9 cellular contexts compared by ENCODE assay signal in the genomic region with DNA sequence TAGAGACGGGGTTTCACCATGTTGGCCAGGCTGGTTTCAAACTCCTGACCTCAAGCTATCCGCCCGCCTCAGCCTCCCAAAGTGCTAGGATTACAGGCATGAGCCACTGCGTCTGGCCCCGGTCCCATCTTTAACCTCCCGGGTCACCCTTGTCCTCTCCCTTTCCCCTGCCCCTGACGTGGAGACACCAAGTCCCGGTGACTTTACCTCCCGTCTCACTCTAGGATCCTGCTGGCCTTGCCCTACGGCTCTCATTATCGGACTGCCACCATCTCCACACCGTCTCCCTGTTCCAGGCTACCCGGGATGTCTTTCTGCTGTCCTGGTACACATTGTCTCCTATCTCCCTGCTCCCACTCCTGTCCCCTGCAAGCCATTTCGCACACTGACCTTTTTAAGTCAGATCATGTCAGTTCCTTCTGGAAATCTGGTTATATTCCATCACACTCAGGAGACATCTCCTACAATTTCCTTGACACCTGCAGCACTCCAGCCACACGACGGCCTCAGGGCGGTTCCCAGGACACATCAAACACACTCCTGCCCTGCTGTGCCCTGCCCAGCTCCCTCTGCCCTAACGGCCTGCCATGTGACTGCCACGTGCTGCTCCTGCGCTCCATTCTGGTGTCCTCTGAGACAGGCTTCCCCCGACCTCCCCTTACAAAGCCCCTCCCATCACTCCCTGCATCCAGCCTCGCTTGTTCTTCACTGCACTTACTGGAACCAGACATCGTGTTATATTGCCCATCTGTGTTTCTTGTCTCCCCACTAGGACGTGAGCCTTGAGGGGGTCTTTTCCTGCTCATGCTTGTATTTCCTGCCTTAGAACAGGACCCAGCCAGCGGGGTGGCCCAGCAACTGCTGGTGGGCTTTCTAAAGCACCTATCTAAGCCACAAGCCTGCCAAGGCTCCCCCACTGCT. TPM values are rescaled to one million over a fixed set of nuclear protein-coding genes. Genes with fewer than 3 reads are reported as not detected.
A peak's percentile ranks its signal among the peaks of the same experiment; 100 is the strongest.
DNase-seq lines count a peak whose midpoint lies in the region; ATAC-seq and TF ChIP-seq lines count a peak whose summit lies in the region.
"Had no signal": no experiment of that assay in that cellular context is flagged by ENCODE, and none has a peak within 500 bp of the region (broad histone marks: within the 10 kb centered on the region; RNA-seq: fewer than 3 reads in every experiment).

No MANE protein-coding gene starts in this region.

- DNase-seq in HUDEP-2 (lab: John Stamatoyannopoulos, UW; ENCODE audit: unreplicated experiment in 76 of 76) (peak in 74 of 76 experiments; percentile 15 to 91 (median 76)), colonic mucosa (peak; percentile 64), DMS79 treated with DMSO at 0.1 percent for 48 hours (lab: John Stamatoyannopoulos, UW) (no peak), MV-4-11 (lab: John Stamatoyannopoulos, UW) (no peak), GM10266 (ENCODE audit: extremely low spot score) (no peak)
- no peak for DNase-seq in natural killer cell treated with Interleukin-12 subunit alpha and Interleukin-12 subunit beta and Interleukin-15 and Interleukin-18, amount 100 ng/mL, for 72 hours (ENCODE audit: low spot score)
- DNase-seq: amniotic stem cell had no signal

- intact Hi-C loops in colonic mucosa (cut with DNase I), result no loop called here

- peak overlapping the region; percentile 46 to 67 (median 54) for H3K4me3 ChIP-seq in BLaER1 treated with 17β-estradiol and CSF1 and Interleukin-3, amounts not matched to agents 10 nM and 100 nM
- H3K4me3 ChIP-seq in colonic mucosa, result peak overlapping the region; percentile 5

- H3K4me2 ChIP-seq in BLaER1 treated with 17β-estradiol and CSF1 and Interleukin-3, amounts not matched to agents 10 nM and 100 nM, result peak overlapping the region; percentile 78 to 88 (median 82)

- H3K27ac Mint-ChIP-seq in natural killer cell treated with Interleukin-12 subunit alpha and Interleukin-12 subunit beta and Interleukin-15 and Interleukin-18, amount 100 ng/mL, for 72 hours, result peak overlapping the region; percentile 45 to 74

- H3K4me1 Mint-ChIP-seq in natural killer cell treated with Interleukin-12 subunit alpha and Interleukin-12 subunit beta and Interleukin-15 and Interleukin-18, amount 100 ng/mL, for 72 hours (ENCODE audit: low read depth in 2 of 2), result peaks cover 6 to 26% of the 10 kb centered on the region in 2 donors

- H3K36me3 ChIP-seq in BLaER1 treated with 17β-estradiol and CSF1 and Interleukin-3, amounts not matched to agents 10 nM and 100 nM, result 0 out of 22 replicates have a peak, but pooled peaks cover 0 to 4% (median 0%) of the 10 kb centered on the region in 11 experiments
- H3K36me3 ChIP-seq in colonic mucosa, result no peaks in the 10 kb centered on the region

- H3K9me3 ChIP-seq in BLaER1 treated with 17β-estradiol and CSF1 and Interleukin-3, amounts not matched to agents 10 nM and 100 nM (replicated peaks in 1 of 11), result peaks cover 0 to 21% (median 15%) of the 10 kb centered on the region in 11 experiments; a peak in 17 of 22 replicates
- no peaks in the 10 kb centered on the region for H3K9me3 ChIP-seq in colonic mucosa

- H3K9ac ChIP-seq in BLaER1 treated with 17β-estradiol and CSF1 and Interleukin-3, amounts not matched to agents 10 nM and 100 nM, result peak overlapping the region; percentile 51 to 77 (median 75); a peak in 20 of 22 replicates
- no peak overlapping the region for H3K9ac ChIP-seq in colonic mucosa (ENCODE audit: low read depth in 2 of 2, low read length in 2 of 2)

- H3K9me3 Mint-ChIP-seq in natural killer cell treated with Interleukin-12 subunit alpha and Interleukin-12 subunit beta and Interleukin-15 and Interleukin-18, amount 100 ng/mL, for 72 hours, result no peaks in the 10 kb centered on the region

- TF ChIP-seq CTCF in colonic mucosa (IDR thresholded peaks at IDR 0.05), result no peak
- TF ChIP-seq CTCF in GM10266 (IDR thresholded peaks at IDR 0.05; ENCODE audit: control insufficient read depth, insufficient read depth, low read depth, missing control alignments), result no peak

- peak overlapping the region in 10 of 11 experiments; percentile 27 to 80 (median 72); a peak in 19 of 22 replicates for H3K27ac ChIP-seq in BLaER1 treated with 17β-estradiol and CSF1 and Interleukin-3, amounts not matched to agents 10 nM and 100 nM
- H3K27ac ChIP-seq in colonic mucosa, result no peak overlapping the region

- peaks cover 29 to 48% (median 34%) of the 10 kb centered on the region in 10 experiments for H3K4me1 ChIP-seq in BLaER1 treated with 17β-estradiol and CSF1 and Interleukin-3, amounts not matched to agents 10 nM and 100 nM
- H3K4me1 ChIP-seq in colonic mucosa, result no peaks in the 10 kb centered on the region

- ATAC-seq in natural killer cell treated with Interleukin-12 subunit alpha and Interleukin-12 subunit beta and Interleukin-15 and Interleukin-18, amount 100 ng/mL, for 72 hours, result no peak
- no peak for ATAC-seq in GM21737 (IDR thresholded peaks at IDR 0.05; ENCODE audit: unreplicated experiment)

- H3K27me3 Mint-ChIP-seq in natural killer cell treated with Interleukin-12 subunit alpha and Interleukin-12 subunit beta and Interleukin-15 and Interleukin-18, amount 100 ng/mL, for 72 hours, result no peaks in the 10 kb centered on the region

- H3K27me3 ChIP-seq in BLaER1 treated with 17β-estradiol and CSF1 and Interleukin-3, amounts not matched to agents 10 nM and 100 nM, result no peaks in the 10 kb centered on the region
- H3K27me3 ChIP-seq in colonic mucosa, result no peaks in the 10 kb centered on the region

- H3K36me3 Mint-ChIP-seq in natural killer cell treated with Interleukin-12 subunit alpha and Interleukin-12 subunit beta and Interleukin-15 and Interleukin-18, amount 100 ng/mL, for 72 hours, result no peaks in the 10 kb centered on the region

- peak overlapping the region; percentile 72 for H3K4me3 Mint-ChIP-seq in natural killer cell treated with Interleukin-12 subunit alpha and Interleukin-12 subunit beta and Interleukin-15 and Interleukin-18, amount 100 ng/mL, for 72 hours

- H4K20me1 ChIP-seq in BLaER1 treated with 17β-estradiol and CSF1 and Interleukin-3, amounts not matched to agents 10 nM and 100 nM, result no peaks in the 10 kb centered on the region

RNA-seq across cellular contexts. Expression of a gene that starts 32.7 kb away (rescaled TPM):
- total RNA-seq in colonic mucosa, result 100 to 1,000 TPM in 1 of 2 donors, 10 to 100 TPM in 1; 95.2 to 148 TPM
- under 1 TPM in 1 of 2 donors, not detected in 1; 0.78 TPM for total RNA-seq in natural killer cell treated with Interleukin-12 subunit alpha and Interleukin-12 subunit beta and Interleukin-15 and Interleukin-18, amount 100 ng/mL, for 72 hours

Comparison
In these comparisons a context has a peak if more than half of its experiments do, and no peak if none do; other contexts are left out.
1. H3K9ac ChIP-seq: peak in BLaER1 treated with 17β-estradiol and CSF1 and Interleukin-3, amounts not matched to agents 10 nM and 100 nM (11 of 11); none in colonic mucosa (0 of 2).
2. DNase-seq: peak in HUDEP-2 (74 of 76) and colonic mucosa (single experiment); none in natural killer cell treated with Interleukin-12 subunit alpha and Interleukin-12 subunit beta and Interleukin-15 and Interleukin-18, amount 100 ng/mL, for 72 hours (single experiment), DMS79 treated with DMSO at 0.1 percent for 48 hours (single experiment), MV-4-11 (single experiment) and GM10266 (single experiment).
3. RNA of a gene that starts 32.7 kb away (total RNA-seq): 95.2 to 148 TPM in colonic mucosa; 0.78 TPM in natural killer cell treated with Interleukin-12 subunit alpha and Interleukin-12 subunit beta and Interleukin-15 and Interleukin-18, amount 100 ng/mL, for 72 hours; every median in the first group is over 10 times any median in the second.